3 cellular contexts compared by ENCODE assay signal in genomic region chr4:53734182-53734581, GRCh38.
TF ChIP-seq lines count a peak whose summit lies in the region.

No MANE protein-coding gene starts in this region.

TF ChIP-seq in SK-N-SH, 30 proteins besides CTCF, POLR2A, EP300 and RAD21 (continued from another document):
- TF ChIP-seq ZBTB33 (IDR thresholded peaks at IDR 0.05; ENCODE audit: borderline replicate concordance, low read depth) (no peak), TAF1 (IDR thresholded peaks at IDR 0.05; ENCODE audit: borderline replicate concordance, low read depth, low read length) (no peak), POLR2AphosphoS5 (IDR thresholded peaks at IDR 0.05; ENCODE audit: low read depth, low read length) (no peak), TEAD4 (IDR thresholded peaks at IDR 0.05; ENCODE audit: borderline replicate concordance, insufficient read depth) (no peak), JUND (IDR thresholded peaks at IDR 0.05) (no peak), EZH2phosphoT487 (IDR thresholded peaks at IDR 0.05; ENCODE audit: borderline replicate concordance, low read depth) (no peak), USF2 (IDR thresholded peaks at IDR 0.05; ENCODE audit: borderline replicate concordance, low read depth, low read length) (no peak), GATA2 (CRISPR knock-in tag; IDR thresholded peaks at IDR 0.05) (no peak), FOXJ3 (CRISPR knock-in tag; IDR thresholded peaks at IDR 0.05) (no peak), MAX (IDR thresholded peaks at IDR 0.05; ENCODE audit: low read depth) (no peak), FOXM1 (IDR thresholded peaks at IDR 0.05; ENCODE audit: low read depth) (no peak), IRF3 (IDR thresholded peaks at IDR 0.05; ENCODE audit: low read depth, low read length) (no peak), MEF2A (IDR thresholded peaks at IDR 0.05; ENCODE audit: borderline replicate concordance, low read depth) (no peak), RFX5 (IDR thresholded peaks at IDR 0.05; ENCODE audit: low read length) (no peak)

TF ChIP-seq in SK-N-SH treated with all-trans-retinoic acid at 6 μM for 48 hours, 23 proteins besides CTCF, POLR2A, EP300 and RAD21 (continued from another document):
- TF ChIP-seq PATZ1 (CRISPR knock-in tag; IDR thresholded peaks at IDR 0.05; ENCODE audit: borderline replicate concordance): no peak
- no peak for TF ChIP-seq ARNTL (CRISPR knock-in tag; IDR thresholded peaks at IDR 0.05; ENCODE audit: borderline replicate concordance, low read depth)
- TF ChIP-seq TCF4 (CRISPR knock-in tag; IDR thresholded peaks at IDR 0.05; ENCODE audit: borderline replicate concordance): no peak
- TF ChIP-seq ESRRG (CRISPR knock-in tag; IDR thresholded peaks at IDR 0.05): no peak
TF ChIP-seq in SK-N-SH treated with all-trans-retinoic acid at 6 μM for 48 hours: peak in this region for 0.

TF ChIP-seq in K562, 482 proteins besides CTCF, POLR2A, EP300 and RAD21 (continued from another document):
- TF ChIP-seq ZNF740 (CRISPR knock-in tag; IDR thresholded peaks at IDR 0.05) (no peak), ZNF740 (tag; IDR thresholded peaks at IDR 0.05) (no peak), ZNF316 (IDR thresholded peaks at IDR 0.05) (peak; percentile 81), ZNF277 (CRISPR knock-in tag; IDR thresholded peaks at IDR 0.05; ENCODE audit: borderline replicate concordance) (no peak), ZNF75A (CRISPR knock-in tag; IDR thresholded peaks at IDR 0.05) (no peak), SNRNP70 (optimal IDR thresholded peaks at IDR 0.05; ENCODE audit: low read depth, low read length) (no peak), ZNF212 (CRISPR knock-in tag; IDR thresholded peaks at IDR 0.05) (no peak), RBM39 (optimal IDR thresholded peaks at IDR 0.05; ENCODE audit: low read depth, low read length) (no peak), POLR2AphosphoS2 (IDR thresholded peaks at IDR 0.05; ENCODE audit: low read length) (no peak), ZNF79 (CRISPR knock-in tag; IDR thresholded peaks at IDR 0.05; ENCODE audit: low read depth) (no peak), MAFG (tag; conservative IDR thresholded peaks at IDR 0.05) (0 out of 2 replicates have a peak, but pooled peaks have one; percentile 29), ZNF77 (CRISPR knock-in tag; IDR thresholded peaks at IDR 0.05) (no peak)
